In genomic region chr13:40386586-40386985, GRCh38 we compare ENCODE assay signal across 32 cellular contexts.
A peak's percentile ranks its signal among the peaks of the same experiment; 100 is the strongest.
DNase-seq lines count a peak whose midpoint lies in the region; ATAC-seq, FAIRE-seq and TF ChIP-seq lines count a peak whose summit lies in the region.
"Had no signal": no experiment of that assay in that cellular context is flagged by ENCODE, and none has a peak within 500 bp of the region (broad histone marks: within the 10 kb centered on the region; RNA-seq: fewer than 3 reads in every experiment).

No MANE protein-coding gene starts in this region.

- peak; percentile 86 for FAIRE-seq in keratinocyte (lab: Jason Lieb, UNC)
- FAIRE-seq: A549, endometrium, GM12891 had no signal

- no peak for TF ChIP-seq EP300 in ovary (IDR thresholded peaks at IDR 0.05)

- peaks cover 3% of the 10 kb centered on the region for H3K36me3 Mint-ChIP-seq in activated naive CD4-positive, alpha-beta T cell treated with anti-CD3 and anti-CD28 coated beads, Interleukin-2, amount 50 U/mL, for 24 hours
- H3K36me3 Mint-ChIP-seq in stimulated activated effector memory CD8-positive, alpha-beta T cell treated with anti-CD3 and anti-CD28 coated beads, Interleukin-12 subunit alpha, Interleukin-12 subunit beta, amount 100 ng/mL, for 72 hours: peaks cover 17% of the 10 kb centered on the region

- no peak for TF ChIP-seq POLR2A in ovary (IDR thresholded peaks at IDR 0.05)

- peak overlapping the region; percentile 4 for H3K4me2 ChIP-seq in keratinocyte (ENCODE audit: control insufficient read depth, extremely low read depth, insufficient read depth, low read depth, low read length)
- H3K4me2 ChIP-seq in hepatocyte: no peak overlapping the region
- H3K4me2 ChIP-seq: A549, KMS-11 had no signal

- DNase-seq in activated naive CD4-positive, alpha-beta T cell treated with anti-CD3 and anti-CD28 coated beads, Interleukin-2, amount 50 U/mL, for 16 hours: no peak
- DNase-seq in WERI-Rb-1 (peak; percentile 54), keratinocyte (ENCODE audit: low read depth, low spot score) (no peak), NCI-H2196 (lab: John Stamatoyannopoulos, UW; ENCODE audit: unreplicated experiment) (no peak), hepatocyte (ENCODE audit: low spot score) (no peak), ovary (no peak)
- no peak for DNase-seq in stimulated activated effector memory CD8-positive, alpha-beta T cell treated with anti-CD3 and anti-CD28 coated beads, Interleukin-12 subunit alpha, Interleukin-12 subunit beta, amount 100 ng/mL, for 72 hours (ENCODE audit: low spot score in 2 of 2)
- DNase-seq: activated CD4-positive, alpha-beta T cell treated with anti-CD3 and anti-CD28 coated beads for 4 hours; activated gamma-delta T cell treated with Interleukin-2 at 50 U/mL for 16 hours; activated naive CD8-positive, alpha-beta T cell treated with anti-CD3 and anti-CD28 coated beads, Interleukin-2, amount 50 U/mL, for 24 hours; activated T-cell treated with anti-CD3 and anti-CD28 coated beads, Interleukin-2, amount 50 U/mL, for 1 hour; cerebellar nuclear complex; dermis blood vessel endothelial cell; foreskin melanocyte; H7; heart left ventricle; kidney glomerular epithelial cell; MM.1S; NCI-H1105 treated with DMSO at 0.1 percent for 48 hours; NCI-H2029; NCI-H526; PC-3; stimulated activated naive CD4-positive, alpha-beta T cell treated with Interleukin-2 at 50 U/mL for 16 hours; testis had no signal

- no peaks in the 10 kb centered on the region for H4K20me1 ChIP-seq in keratinocyte (ENCODE audit: control insufficient read depth, extremely low read depth, insufficient read depth, low read length)
- no peaks in the 10 kb centered on the region for H4K20me1 ChIP-seq in hepatocyte (ENCODE audit: insufficient read depth, poor library complexity, severe bottlenecking)

- dilution Hi-C loops in keratinocyte (cut with MboI; ENCODE audit: extremely low pct_ligation_motif_present, low sequenced_read_pairs): no loop called here

- WGBS in hepatocyte (ENCODE audit: low lambda C conversion rate, missing lambda C conversion rate): 90% methylated on average over 4 of the region's 4 CpGs
- WGBS in ovary, 3 donors: 91 to 97% (median 95%) methylated on average over 4 of the region's 4 CpGs

- H3K27ac ChIP-seq in WERI-Rb-1: peak overlapping the region; percentile 44; the same call in 1 of the 2 replicates
- no peak overlapping the region for H3K27ac ChIP-seq in keratinocyte (ENCODE audit: control insufficient read depth, insufficient read depth, low read length)
- H3K27ac ChIP-seq in hepatocyte: no peak overlapping the region
- H3K27ac ChIP-seq in ovary: no peak overlapping the region
- H3K27ac ChIP-seq: A549, heart left ventricle, KMS-11, SK-N-MC, testis, vagina had no signal

- no peak overlapping the region for H3K4me3 ChIP-seq in WERI-Rb-1 (ENCODE audit: low read depth, low read length)
- H3K4me3 ChIP-seq in keratinocyte (ENCODE audit: control insufficient read depth in 2 of 3, extremely low read depth in 1 of 3, insufficient read depth in 2 of 3, low read depth in 1 of 3, low read length in 3 of 3): no peak overlapping the region
- H3K4me3 ChIP-seq in hepatocyte: no peak overlapping the region
- H3K4me3 ChIP-seq in ovary: no peak overlapping the region
- H3K4me3 ChIP-seq: A549, heart left ventricle, SK-N-MC, testis, vagina had no signal

- no peak overlapping the region for H3K27ac Mint-ChIP-seq in activated naive CD4-positive, alpha-beta T cell treated with anti-CD3 and anti-CD28 coated beads, Interleukin-2, amount 50 U/mL, for 24 hours
- peak overlapping the region; percentile 96 for H3K27ac Mint-ChIP-seq in stimulated activated effector memory CD8-positive, alpha-beta T cell treated with anti-CD3 and anti-CD28 coated beads, Interleukin-12 subunit alpha, Interleukin-12 subunit beta, amount 100 ng/mL, for 72 hours
- H3K27ac Mint-ChIP-seq: nephron had no signal

- H3K36me3 ChIP-seq in WERI-Rb-1 (no peaks in the 10 kb centered on the region), keratinocyte (ENCODE audit: control insufficient read depth in 2 of 2, extremely low read depth in 1 of 2, insufficient read depth in 2 of 2, low read length in 2 of 2) (no peaks in the 10 kb centered on the region), hepatocyte (replicated peaks; ENCODE audit: insufficient read depth, low read depth) (no peaks in the 10 kb centered on the region), ovary (no peaks in the 10 kb centered on the region)
- H3K36me3 ChIP-seq: heart left ventricle, vagina had no signal

- H3K27me3 Mint-ChIP-seq in activated naive CD4-positive, alpha-beta T cell treated with anti-CD3 and anti-CD28 coated beads, Interleukin-2, amount 50 U/mL, for 24 hours: no peaks in the 10 kb centered on the region
- H3K27me3 Mint-ChIP-seq: activated naive CD8-positive, alpha-beta T cell treated with anti-CD3 and anti-CD28 coated beads, Interleukin-2, amount 50 U/mL, for 24 hours had no signal

- H2AFZ ChIP-seq in keratinocyte (ENCODE audit: control insufficient read depth, low read length) (no peak overlapping the region), hepatocyte (no peak overlapping the region)

- H3K4me1 ChIP-seq in keratinocyte (ENCODE audit: control insufficient read depth, extremely low read depth, insufficient read depth, low read length) (peaks cover 20% of the 10 kb centered on the region), hepatocyte (ENCODE audit: insufficient read depth) (peaks cover 8% of the 10 kb centered on the region), ovary (ENCODE audit: insufficient read depth) (no peaks in the 10 kb centered on the region)
- H3K4me1 ChIP-seq: testis, vagina had no signal

- ATAC-seq in stimulated activated effector memory CD8-positive, alpha-beta T cell treated with anti-CD3 and anti-CD28 coated beads, Interleukin-12 subunit alpha, Interleukin-12 subunit beta, amount 100 ng/mL, for 72 hours: no peak
- ATAC-seq: A549; activated naive CD8-positive, alpha-beta T cell treated with anti-CD3 and anti-CD28 coated beads, Interleukin-2, amount 50 U/mL, for 24 hours; heart left ventricle; PC-3 had no signal

- no peaks in the 10 kb centered on the region for H3K27me3 ChIP-seq in WERI-Rb-1 (ENCODE audit: insufficient read depth, low read depth, severe bottlenecking)
- no peaks in the 10 kb centered on the region for H3K27me3 ChIP-seq in keratinocyte (ENCODE audit: control insufficient read depth, extremely low read depth, insufficient read depth, low read length)
- no peaks in the 10 kb centered on the region for H3K27me3 ChIP-seq in hepatocyte
- no peaks in the 10 kb centered on the region for H3K27me3 ChIP-seq in ovary
- H3K27me3 ChIP-seq: heart left ventricle, testis, vagina had no signal

- peak overlapping the region; percentile 45 for H3K4me3 Mint-ChIP-seq in activated naive CD4-positive, alpha-beta T cell treated with anti-CD3 and anti-CD28 coated beads, Interleukin-2, amount 50 U/mL, for 24 hours
- no peak overlapping the region for H3K4me3 Mint-ChIP-seq in stimulated activated effector memory CD8-positive, alpha-beta T cell treated with anti-CD3 and anti-CD28 coated beads, Interleukin-12 subunit alpha, Interleukin-12 subunit beta, amount 100 ng/mL, for 72 hours
- H3K4me3 Mint-ChIP-seq: activated naive CD8-positive, alpha-beta T cell treated with anti-CD3 and anti-CD28 coated beads, Interleukin-2, amount 50 U/mL, for 24 hours; nephron had no signal

- H3K9me3 ChIP-seq in WERI-Rb-1 (ENCODE audit: severe bottlenecking) (no peaks in the 10 kb centered on the region), keratinocyte (ENCODE audit: control insufficient read depth, low read depth, low read length) (no peaks in the 10 kb centered on the region), hepatocyte (ENCODE audit: low read depth) (no peaks in the 10 kb centered on the region), ovary (no peaks in the 10 kb centered on the region)
- H3K9me3 ChIP-seq: A549, heart left ventricle, testis, vagina had no signal

- no peaks in the 10 kb centered on the region for H3K79me2 ChIP-seq in keratinocyte (ENCODE audit: control insufficient read depth, insufficient read depth, low read length)
- H3K79me2 ChIP-seq in hepatocyte: no peaks in the 10 kb centered on the region

- H3K9me1 ChIP-seq in keratinocyte (ENCODE audit: control insufficient read depth, extremely low read depth, insufficient read depth, low read length): no peaks in the 10 kb centered on the region

- intact Hi-C loops in ovary (cut with DNase I): no loop called here

- TF ChIP-seq CTCF in WERI-Rb-1 (IDR thresholded peaks at IDR 0.05; ENCODE audit: low read depth, low read length) (no peak), keratinocyte (optimal IDR thresholded peaks at IDR 0.05 in 1 of 3, IDR thresholded peaks at IDR 0.05 in 1 of 3, conservative IDR thresholded peaks at IDR 0.05 in 1 of 3; ENCODE audit: extremely low read depth in 1 of 3, insufficient read depth in 2 of 3, low read length in 3 of 3) (no peak), hepatocyte (IDR thresholded peaks at IDR 0.05; ENCODE audit: poor library complexity) (no peak), ovary (IDR thresholded peaks at IDR 0.05) (no peak)

- H3K9me2 ChIP-seq in hepatocyte (replicated peaks; ENCODE audit: insufficient read depth): no peaks in the 10 kb centered on the region

- H3K9me3 Mint-ChIP-seq in activated naive CD4-positive, alpha-beta T cell treated with anti-CD3 and anti-CD28 coated beads, Interleukin-2, amount 50 U/mL, for 24 hours: no peaks in the 10 kb centered on the region
- no peaks in the 10 kb centered on the region for H3K9me3 Mint-ChIP-seq in stimulated activated effector memory CD8-positive, alpha-beta T cell treated with anti-CD3 and anti-CD28 coated beads, Interleukin-12 subunit alpha, Interleukin-12 subunit beta, amount 100 ng/mL, for 72 hours
- H3K9me3 Mint-ChIP-seq: nephron had no signal

- H3K4me1 Mint-ChIP-seq in activated naive CD4-positive, alpha-beta T cell treated with anti-CD3 and anti-CD28 coated beads, Interleukin-2, amount 50 U/mL, for 24 hours: peaks cover 64% of the 10 kb centered on the region
- peaks cover 46% of the 10 kb centered on the region for H3K4me1 Mint-ChIP-seq in stimulated activated effector memory CD8-positive, alpha-beta T cell treated with anti-CD3 and anti-CD28 coated beads, Interleukin-12 subunit alpha, Interleukin-12 subunit beta, amount 100 ng/mL, for 72 hours

- no peak overlapping the region for H3K9ac ChIP-seq in keratinocyte (ENCODE audit: control insufficient read depth, extremely low read depth, insufficient read depth, low read length)
- H3K9ac ChIP-seq: KMS-11 had no signal
